ENCODE assay signal across 25 cellular contexts in the genomic region with DNA sequence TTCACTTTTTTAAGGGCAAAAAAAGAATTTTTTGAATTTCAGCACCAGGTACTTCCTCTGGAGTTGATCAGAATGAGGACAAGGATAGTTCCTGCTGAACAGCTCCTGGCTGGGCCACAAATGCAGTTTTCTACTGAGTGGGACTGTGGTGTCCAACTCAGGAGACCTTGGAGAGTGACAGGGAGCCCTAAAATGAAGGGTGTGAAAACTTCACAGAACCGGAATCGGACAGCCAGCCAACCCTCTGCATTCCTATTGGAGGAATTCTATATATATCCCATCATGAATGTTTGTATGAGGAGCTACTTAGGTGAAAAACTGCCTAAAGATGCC.
"Had no signal": no experiment of that assay in that cellular context is flagged by ENCODE, and none has a peak within 500 bp of the region (broad histone marks: within the 10 kb centered on the region; RNA-seq: fewer than 3 reads in every experiment).

No MANE protein-coding gene starts in this region.

- H3K9me3 ChIP-seq: vagina had no signal

- H3K27ac Mint-ChIP-seq: activated CD4-positive, alpha-beta memory T cell treated with anti-CD3 and anti-CD28 coated beads for 36 hours; activated naive CD8-positive, alpha-beta T cell treated with anti-CD3 and anti-CD28 coated beads, Interleukin-2, amount 50 U/mL, for 24 hours; nephron progenitor cell; stimulated activated naive CD8-positive, alpha-beta T cell treated with anti-CD3 and anti-CD28 coated beads, Interleukin-15, Interleukin-2, amounts not matched to agents 100 ng/mL and 50 ng/mL, for 24 hours had no signal

- H3K27me3 Mint-ChIP-seq: activated CD4-positive, alpha-beta memory T cell treated with anti-CD3 and anti-CD28 coated beads for 36 hours; activated naive CD8-positive, alpha-beta T cell treated with anti-CD3 and anti-CD28 coated beads, Interleukin-2, amount 50 U/mL, for 24 hours; brain; stimulated activated naive CD8-positive, alpha-beta T cell treated with anti-CD3 and anti-CD28 coated beads, Interleukin-15, Interleukin-2, amounts not matched to agents 100 ng/mL and 50 ng/mL, for 24 hours had no signal

- H3K4me1 Mint-ChIP-seq: brain had no signal

- ATAC-seq: activated naive CD8-positive, alpha-beta T cell treated with anti-CD3 and anti-CD28 coated beads, Interleukin-2, amount 50 U/mL, for 24 hours; esophagus mucosa had no signal

- H3K27me3 ChIP-seq: vagina had no signal

- H3K27ac ChIP-seq: vagina had no signal

- H3K36me3 ChIP-seq: vagina had no signal

- H3K4me3 ChIP-seq: vagina had no signal

- H3K9me3 Mint-ChIP-seq: activated CD4-positive, alpha-beta memory T cell treated with anti-CD3 and anti-CD28 coated beads for 36 hours; activated naive CD8-positive, alpha-beta T cell treated with anti-CD3 and anti-CD28 coated beads, Interleukin-2, amount 50 U/mL, for 24 hours; brain; nephron progenitor cell; stimulated activated naive CD8-positive, alpha-beta T cell treated with anti-CD3 and anti-CD28 coated beads, Interleukin-15, Interleukin-2, amounts not matched to agents 100 ng/mL and 50 ng/mL, for 24 hours had no signal

- DNase-seq: activated CD4-positive, alpha-beta memory T cell treated with anti-CD3 and anti-CD28 coated beads for 36 hours; activated CD4-positive, alpha-beta T cell treated with anti-CD3 and anti-CD28 coated beads for 48 hours; activated gamma-delta T cell; activated naive CD4-positive, alpha-beta T cell treated with anti-CD3 and anti-CD28 coated beads, Interleukin-2, amount 50 U/mL, for 16 hours; activated naive CD8-positive, alpha-beta T cell treated with anti-CD3 and anti-CD28 coated beads, Interleukin-2, amount 50 U/mL, for 24 hours; activated T-cell treated with anti-CD3 and anti-CD28 coated beads for 4 hours; anterior cingulate cortex; caudate nucleus; dermis blood vessel endothelial cell; effector CD8-positive, alpha-beta T cell; foreskin melanocyte; glutamatergic neuron; hippocampal formation; kidney glomerular epithelial cell; mesenchymal stem cell; nephron progenitor cell; stimulated activated CD4-positive, alpha-beta T cell treated with anti-CD3 and anti-CD28 coated beads, Interleukin-1b, Interleukin-23, amount 100 ng/mL, for 48 hours; substantia nigra; T-helper 2 cell; trophoblast cell had no signal

- H3K4me3 Mint-ChIP-seq: activated CD4-positive, alpha-beta memory T cell treated with anti-CD3 and anti-CD28 coated beads for 36 hours; activated naive CD8-positive, alpha-beta T cell treated with anti-CD3 and anti-CD28 coated beads, Interleukin-2, amount 50 U/mL, for 24 hours; brain; nephron progenitor cell; stimulated activated naive CD8-positive, alpha-beta T cell treated with anti-CD3 and anti-CD28 coated beads, Interleukin-15, Interleukin-2, amounts not matched to agents 100 ng/mL and 50 ng/mL, for 24 hours had no signal

- FAIRE-seq: endothelial cell of umbilical vein had no signal
